In genomic region chr7:5679741-5680473, GRCh38 we compare ENCODE assay signal across 7 cellular contexts.
DNase-seq lines count a peak whose midpoint lies in the region; ATAC-seq lines count a peak whose summit lies in the region.

No MANE protein-coding gene starts in this region.

- H3K9ac ChIP-seq in HUES48 (ENCODE audit: low read depth, low read length) = no peak overlapping the region

- H3K4me1 ChIP-seq in HUES48 (ENCODE audit: control insufficient read depth, insufficient read depth, low read length) = peaks cover 22% of the 10 kb centered on the region

- peaks cover 18 to 45% of the 10 kb centered on the region in 2 donors for H3K36me3 Mint-ChIP-seq in stimulated activated naive B cell treated with anti-CD40 and anti-IgM and Interleukin-4, amounts not matched to agents 10 μg/mL and 1 μg/mL and 100 μg/mL, for 72 hours

- H3K27me3 ChIP-seq in HUES48 (ENCODE audit: control insufficient read depth, insufficient read depth, low read length) = no peaks in the 10 kb centered on the region

- H3K36me3 ChIP-seq in HUES48 (ENCODE audit: control insufficient read depth, insufficient read depth, low read length) = peaks cover 4% of the 10 kb centered on the region

- DNase-seq in germinal center (ENCODE audit: low spot score) (peak; percentile 76), UCSD-AML1 (lab: John Stamatoyannopoulos, UW; ENCODE audit: unreplicated experiment) (no peak), NCI-H345 treated with DMSO at 0.1 percent for 48 hours (lab: John Stamatoyannopoulos, UW; ENCODE audit: unreplicated experiment) (no peak)
- peak; percentile 31 for DNase-seq in stimulated activated naive B cell treated with anti-CD40 and anti-IgM and Interleukin-4, amounts not matched to agents 10 μg/mL and 1 μg/mL and 100 μg/mL, for 72 hours
- no peak for DNase-seq in NK-92 treated with Interleukin-12 subunit alpha and Interleukin-12 subunit beta, amount 100 ng/mL, for 24 hours (lab: John Stamatoyannopoulos, UW)

- H3K9me3 ChIP-seq in HUES48 (ENCODE audit: control insufficient read depth, insufficient read depth, low read length) = no peaks in the 10 kb centered on the region

- peak; percentile 60 for ATAC-seq in GM19463 (IDR thresholded peaks at IDR 0.05; ENCODE audit: unreplicated experiment)
- ATAC-seq in stimulated activated naive B cell treated with anti-CD40 and anti-IgM and Interleukin-4, amounts not matched to agents 10 μg/mL and 1 μg/mL and 100 μg/mL, for 72 hours (replicated peaks) = peak; percentile 81 to 85

- peak overlapping the region; percentile 91 for H3K27ac Mint-ChIP-seq in stimulated activated naive B cell treated with anti-CD40 and anti-IgM and Interleukin-4, amounts not matched to agents 10 μg/mL and 1 μg/mL and 100 μg/mL, for 72 hours

- H3K4me3 ChIP-seq in HUES48 (ENCODE audit: low read depth, low read length) = no peak overlapping the region

- H3K27me3 Mint-ChIP-seq in stimulated activated naive B cell treated with anti-CD40 and anti-IgM and Interleukin-4, amounts not matched to agents 10 μg/mL and 1 μg/mL and 100 μg/mL, for 72 hours = no peaks in the 10 kb centered on the region

- H3K27ac ChIP-seq in HUES48 (ENCODE audit: low read depth, low read length) = peak overlapping the region; percentile 23

- H3K4me1 Mint-ChIP-seq in stimulated activated naive B cell treated with anti-CD40 and anti-IgM and Interleukin-4, amounts not matched to agents 10 μg/mL and 1 μg/mL and 100 μg/mL, for 72 hours = peaks cover 51 to 76% of the 10 kb centered on the region in 2 donors

- H3K9me3 Mint-ChIP-seq in stimulated activated naive B cell treated with anti-CD40 and anti-IgM and Interleukin-4, amounts not matched to agents 10 μg/mL and 1 μg/mL and 100 μg/mL, for 72 hours = no peaks in the 10 kb centered on the region

- peak overlapping the region; percentile 15 to 30 for H3K4me3 Mint-ChIP-seq in stimulated activated naive B cell treated with anti-CD40 and anti-IgM and Interleukin-4, amounts not matched to agents 10 μg/mL and 1 μg/mL and 100 μg/mL, for 72 hours

Comparison
In these comparisons a context has a peak if more than half of its experiments do, and no peak if none do; other contexts are left out.
1. DNase-seq: peak in germinal center (single experiment) and stimulated activated naive B cell treated with anti-CD40 and anti-IgM and Interleukin-4, amounts not matched to agents 10 μg/mL and 1 μg/mL and 100 μg/mL, for 72 hours (single experiment); none in NK-92 treated with Interleukin-12 subunit alpha and Interleukin-12 subunit beta, amount 100 ng/mL, for 24 hours (single experiment), UCSD-AML1 (single experiment) and NCI-H345 treated with DMSO at 0.1 percent for 48 hours (single experiment).